23 cellular contexts compared by ENCODE assay signal in genomic region chr1:61397495-61397894, GRCh38.
DNase-seq lines count a peak whose midpoint lies in the region; ATAC-seq and TF ChIP-seq lines count a peak whose summit lies in the region.
"Had no signal": no experiment of that assay in that cellular context is flagged by ENCODE, and none has a peak within 500 bp of the region (broad histone marks: within the 10 kb centered on the region; RNA-seq: fewer than 3 reads in every experiment).

No MANE protein-coding gene starts in this region.

- intact Hi-C loops in psoas muscle (cut with DNase I), result no loop called here

- TF ChIP-seq CTCF in gastroesophageal sphincter (IDR thresholded peaks at IDR 0.05) (no peak), psoas muscle (IDR thresholded peaks at IDR 0.05) (no peak), GM20000 (IDR thresholded peaks at IDR 0.05; ENCODE audit: extremely low read depth, missing control alignments) (no peak), WERI-Rb-1 (IDR thresholded peaks at IDR 0.05; ENCODE audit: low read depth, low read length) (no peak)

- no peak for TF ChIP-seq EP300 in gastroesophageal sphincter (IDR thresholded peaks at IDR 0.05)

- no peak for ATAC-seq in gastroesophageal sphincter
- peak in 1 of 4 donors; percentile 32 for ATAC-seq in psoas muscle
- ATAC-seq: PC-3 had no signal

- H3K27ac ChIP-seq in gastroesophageal sphincter, result peak overlapping the region in 3 of 4 donors; percentile 34 to 53 (median 36)
- H3K27ac ChIP-seq in psoas muscle, result peak overlapping the region; percentile 80
- H3K27ac ChIP-seq in stomach smooth muscle (ENCODE audit: low read length), result peak overlapping the region; percentile 13
- no peak overlapping the region for H3K27ac ChIP-seq in WERI-Rb-1
- H3K27ac ChIP-seq: GM23248 had no signal

- DNase-seq in psoas muscle (no peak), activated T-cell treated with anti-CD3 and anti-CD28 coated beads for 4 hours (no peak), NCI-H1694 treated with DMSO at 0.1 percent for 48 hours (lab: John Stamatoyannopoulos, UW) (no peak), GM20000 (ENCODE audit: low spot score) (no peak), WERI-Rb-1 (no peak)
- DNase-seq: C1 segment of cervical spinal cord; CD4-positive, alpha-beta memory T cell; COR-L47; DMS53; GM23248; H7; KG1; MG63; NCI-H1105 treated with DMSO at 0.1 percent for 48 hours; NCI-H146; NCI-H2029; NCI-H446; NCI-H524 treated with DMSO at 0.1 percent for 48 hours; NCI-H774; NK-92 treated with Interleukin-12 subunit alpha and Interleukin-12 subunit beta, amount 100 ng/mL, for 24 hours; PC-3 had no signal

- H3K4me3 ChIP-seq in gastroesophageal sphincter (no peak overlapping the region), psoas muscle (no peak overlapping the region), stomach smooth muscle (ENCODE audit: low read length in 2 of 2) (peak overlapping the region in 1 of 2 donors; percentile 29), WERI-Rb-1 (ENCODE audit: low read depth, low read length) (no peak overlapping the region)
- H3K4me3 ChIP-seq: GM23248, MG63 had no signal

- H3K9me3 ChIP-seq in gastroesophageal sphincter (no peaks in the 10 kb centered on the region), psoas muscle (no peaks in the 10 kb centered on the region), stomach smooth muscle (ENCODE audit: control insufficient read depth in 2 of 2, low read length in 2 of 2) (no peaks in the 10 kb centered on the region), WERI-Rb-1 (ENCODE audit: severe bottlenecking) (no peaks in the 10 kb centered on the region)
- H3K9me3 ChIP-seq: MG63 had no signal

- 81 to 100% methylated on average over 3 to 6 of the region's 6 CpGs for WGBS in gastroesophageal sphincter (ENCODE audit: low coverage in 1 of 2), 2 donors
- 66 to 82% (median 66%) methylated on average over 6 of the region's 6 CpGs for WGBS in psoas muscle, 3 donors

- H3K36me3 ChIP-seq in gastroesophageal sphincter, result peaks cover 0 to 4% of the 10 kb centered on the region in 2 donors
- H3K36me3 ChIP-seq in psoas muscle (ENCODE audit: insufficient read depth in 1 of 2, low read depth in 1 of 2), result no peaks in the 10 kb centered on the region
- peaks cover 0 to 2% of the 10 kb centered on the region in 2 donors for H3K36me3 ChIP-seq in stomach smooth muscle (ENCODE audit: control insufficient read depth in 2 of 2, insufficient read depth in 2 of 2, low read length in 2 of 2)
- H3K36me3 ChIP-seq in WERI-Rb-1, result no peaks in the 10 kb centered on the region
- H3K36me3 ChIP-seq: MG63 had no signal

- TF ChIP-seq POLR2A in gastroesophageal sphincter (IDR thresholded peaks at IDR 0.05), result no peak

- H3K4me1 ChIP-seq in gastroesophageal sphincter (peaks cover 0 to 45% (median 6%) of the 10 kb centered on the region in 3 donors), psoas muscle (peaks cover 36% of the 10 kb centered on the region), stomach smooth muscle (ENCODE audit: control insufficient read depth, insufficient read depth, low read length) (peaks cover 8% of the 10 kb centered on the region)

- H3K27me3 ChIP-seq in gastroesophageal sphincter, result no peaks in the 10 kb centered on the region
- no peaks in the 10 kb centered on the region for H3K27me3 ChIP-seq in psoas muscle (ENCODE audit: insufficient read depth in 3 of 3, low read length in 2 of 3)
- H3K27me3 ChIP-seq in stomach smooth muscle (ENCODE audit: control insufficient read depth in 1 of 2, insufficient read depth in 2 of 2, low read length in 2 of 2), result no peaks in the 10 kb centered on the region
- no peaks in the 10 kb centered on the region for H3K27me3 ChIP-seq in WERI-Rb-1 (ENCODE audit: insufficient read depth, low read depth, severe bottlenecking)
- H3K27me3 ChIP-seq: MG63 had no signal

- peak overlapping the region in 1 of 2 donors; percentile 25 for H3K9ac ChIP-seq in stomach smooth muscle (ENCODE audit: low read length in 2 of 2)
- H3K9ac ChIP-seq: GM23248 had no signal
